In genomic region chr12:116982721-116983502, GRCh38 we compare ENCODE assay signal across 12 cellular contexts.
DNase-seq lines count a peak whose midpoint lies in the region; ATAC-seq and TF ChIP-seq lines count a peak whose summit lies in the region.
"Had no signal": no experiment of that assay in that cellular context is flagged by ENCODE, and none has a peak within 500 bp of the region (broad histone marks: within the 10 kb centered on the region; RNA-seq: fewer than 3 reads in every experiment).

No MANE protein-coding gene starts in this region.

- H3K9me3 ChIP-seq in heart left ventricle = no peaks in the 10 kb centered on the region

- DNase-seq in heart left ventricle (no peak), Right ventricle myocardium superior (no peak), memory B cell (ENCODE audit: low spot score in 2 of 2) (no peak), progenitor cell of endocrine pancreas (ENCODE audit: low spot score, unreplicated experiment) (no peak), midbrain (lab: John Stamatoyannopoulos, UW) (no peak), NCI-H2227 (lab: John Stamatoyannopoulos, UW; ENCODE audit: unreplicated experiment) (no peak)
- DNase-seq in central memory CD8-positive, alpha-beta T cell (ENCODE audit: low spot score in 2 of 2) = no peak
- DNase-seq: 8988T; stimulated activated CD4-positive, alpha-beta T cell treated with anti-CD3 and anti-CD28 coated beads, Interleukin-4, amount 100 ng/mL, for 4 hours had no signal

- no peak for TF ChIP-seq CTCF in heart left ventricle (IDR thresholded peaks at IDR 0.05)
- TF ChIP-seq CTCF in progenitor cell of endocrine pancreas (IDR thresholded peaks at IDR 0.05; ENCODE audit: unreplicated experiment) = no peak

- H3K4me1 Mint-ChIP-seq in central memory CD8-positive, alpha-beta T cell = no peaks in the 10 kb centered on the region
- H3K4me1 Mint-ChIP-seq in memory B cell (peaks cover 12% of the 10 kb centered on the region), progenitor cell of endocrine pancreas (ENCODE audit: low read depth) (no peaks in the 10 kb centered on the region)

- intact Hi-C loops in heart left ventricle (cut with DNase I) (no loop called here), Right ventricle myocardium superior (cut with DNase I) (no loop called here)

- H3K27me3 Mint-ChIP-seq in central memory CD8-positive, alpha-beta T cell = no peaks in the 10 kb centered on the region
- H3K27me3 Mint-ChIP-seq in memory B cell (no peaks in the 10 kb centered on the region), progenitor cell of endocrine pancreas (no peaks in the 10 kb centered on the region)
- H3K27me3 Mint-ChIP-seq: activated naive CD8-positive, alpha-beta T cell had no signal

- no peak for TF ChIP-seq POLR2A in heart left ventricle (IDR thresholded peaks at IDR 0.05)

- H3K4me3 Mint-ChIP-seq in central memory CD8-positive, alpha-beta T cell = no peak overlapping the region
- H3K4me3 Mint-ChIP-seq in memory B cell (no peak overlapping the region), progenitor cell of endocrine pancreas (ENCODE audit: low read depth) (no peak overlapping the region)
- H3K4me3 Mint-ChIP-seq: activated naive CD8-positive, alpha-beta T cell; T-helper 2 cell treated with Interferon-gamma antibody and Interleukin-4, amounts not matched to agents 5 μg/mL and 100 μg/mL, for 36 hours had no signal

- H3K27me3 ChIP-seq in heart left ventricle = no peaks in the 10 kb centered on the region

- ATAC-seq in heart left ventricle = peak in 3 of 4 donors; percentile 61 to 76 (median 66)
- ATAC-seq in Right ventricle myocardium superior (ENCODE audit: poor library complexity) = no peak
- no peak for ATAC-seq in central memory CD8-positive, alpha-beta T cell (replicated peaks; ENCODE audit: extremely low read depth, poor library complexity, severe bottlenecking)
- ATAC-seq in memory B cell (ENCODE audit: low read depth) = no peak
- ATAC-seq in esophagus mucosa = no peak

- WGBS in heart left ventricle, 4 donors = 82 to 87% (median 83%) methylated on average over 11 of the region's 11 CpGs

- H3K36me3 Mint-ChIP-seq in central memory CD8-positive, alpha-beta T cell (ENCODE audit: insufficient read depth) = peaks cover 3% of the 10 kb centered on the region
- H3K36me3 Mint-ChIP-seq in memory B cell (peaks cover 18% of the 10 kb centered on the region), progenitor cell of endocrine pancreas (ENCODE audit: insufficient read depth) (peaks cover 12% of the 10 kb centered on the region)

- no peaks in the 10 kb centered on the region for H3K9me3 Mint-ChIP-seq in central memory CD8-positive, alpha-beta T cell
- H3K9me3 Mint-ChIP-seq in memory B cell (no peaks in the 10 kb centered on the region), progenitor cell of endocrine pancreas (ENCODE audit: low read depth) (no peaks in the 10 kb centered on the region)
- H3K9me3 Mint-ChIP-seq: T-helper 2 cell treated with Interferon-gamma antibody and Interleukin-4, amounts not matched to agents 5 μg/mL and 100 μg/mL, for 36 hours had no signal

- no peak overlapping the region for H3K4me3 ChIP-seq in heart left ventricle

- peak overlapping the region; percentile 20 for H3K27ac Mint-ChIP-seq in central memory CD8-positive, alpha-beta T cell (ENCODE audit: low read depth)
- H3K27ac Mint-ChIP-seq in memory B cell (peak overlapping the region; percentile 30), progenitor cell of endocrine pancreas (no peak overlapping the region)
- H3K27ac Mint-ChIP-seq: activated naive CD8-positive, alpha-beta T cell; T-helper 2 cell treated with Interferon-gamma antibody and Interleukin-4, amounts not matched to agents 5 μg/mL and 100 μg/mL, for 36 hours had no signal

- H3K4me1 ChIP-seq in heart left ventricle = peaks cover 0 to 5% (median 0%) of the 10 kb centered on the region in 12 donors

- peaks cover 0 to 16% (median 7%) of the 10 kb centered on the region in 9 donors for H3K36me3 ChIP-seq in heart left ventricle

- peak overlapping the region in 1 of 12 donors; percentile 63 for H3K27ac ChIP-seq in heart left ventricle

Comparison
In these comparisons a context has a peak if more than half of its experiments do, and no peak if none do; other contexts are left out.
1. ATAC-seq: peak in heart left ventricle (3 of 4); none in Right ventricle myocardium superior (single experiment), central memory CD8-positive, alpha-beta T cell (single experiment), memory B cell (single experiment) and esophagus mucosa (single experiment).